In the genomic region with DNA sequence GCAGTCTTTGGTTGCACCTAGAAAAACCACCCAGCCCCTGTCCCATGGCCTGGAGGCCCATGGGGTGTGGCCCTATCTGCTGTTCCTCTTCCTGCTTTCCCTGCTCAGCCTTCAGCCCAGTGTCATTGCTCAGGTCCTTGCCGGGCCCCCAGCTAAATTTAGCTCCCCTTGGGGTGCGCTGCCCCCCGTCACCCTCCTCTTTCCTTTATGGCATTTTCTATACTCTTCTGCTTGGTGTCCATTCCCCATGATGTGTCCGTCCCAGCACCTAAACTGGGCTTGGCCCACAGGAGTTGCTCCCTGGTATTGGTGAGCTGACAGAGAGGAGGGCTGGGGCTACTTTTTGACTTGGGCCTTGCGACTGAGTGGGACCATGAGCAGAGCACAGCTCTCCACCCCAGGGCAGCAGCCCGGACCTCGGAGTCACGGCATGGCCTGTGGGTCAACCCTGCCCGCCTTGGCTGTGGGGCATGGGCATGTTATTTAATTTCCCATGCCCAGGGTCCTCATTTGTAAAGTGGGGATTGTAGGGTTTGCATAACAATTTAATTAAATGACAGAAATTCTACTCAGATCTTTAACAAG, we compare ENCODE assay signal across 12 cellular contexts.
"Had no signal": no experiment of that assay in that cellular context is flagged by ENCODE, and none has a peak within 500 bp of the region (broad histone marks: within the 10 kb centered on the region; RNA-seq: fewer than 3 reads in every experiment).

No MANE protein-coding gene starts in this region.

- H3K9me3 Mint-ChIP-seq: activated naive CD4-positive, alpha-beta T cell treated with anti-CD3 and anti-CD28 coated beads, Interleukin-2, amount 50 U/mL, for 24 hours; nephron progenitor cell had no signal

- H3K27ac Mint-ChIP-seq: activated naive CD4-positive, alpha-beta T cell treated with anti-CD3 and anti-CD28 coated beads, Interleukin-2, amount 50 U/mL, for 24 hours; endodermal cell; nephron progenitor cell had no signal

- H3K27me3 Mint-ChIP-seq: activated naive CD4-positive, alpha-beta T cell treated with anti-CD3 and anti-CD28 coated beads, Interleukin-2, amount 50 U/mL, for 24 hours had no signal

- H3K36me3 Mint-ChIP-seq: activated naive CD4-positive, alpha-beta T cell treated with anti-CD3 and anti-CD28 coated beads, Interleukin-2, amount 50 U/mL, for 24 hours had no signal

- H3K4me3 Mint-ChIP-seq: activated naive CD4-positive, alpha-beta T cell treated with anti-CD3 and anti-CD28 coated beads, Interleukin-2, amount 50 U/mL, for 24 hours; endodermal cell; nephron progenitor cell had no signal

- H3K4me1 Mint-ChIP-seq: activated naive CD4-positive, alpha-beta T cell treated with anti-CD3 and anti-CD28 coated beads, Interleukin-2, amount 50 U/mL, for 24 hours; endodermal cell had no signal

- DNase-seq: activated CD4-positive, alpha-beta T cell treated with anti-CD3 and anti-CD28 coated beads, Interleukin-2, amount 50 U/mL, for 4 hours; activated gamma-delta T cell; endodermal cell; foreskin keratinocyte; hypothalamus; lower lobe of right lung; occipital lobe; retina; stimulated activated naive CD4-positive, alpha-beta T cell treated with Interleukin-2 at 50 U/mL for 16 hours; tibial artery had no signal
